In the genomic region with DNA sequence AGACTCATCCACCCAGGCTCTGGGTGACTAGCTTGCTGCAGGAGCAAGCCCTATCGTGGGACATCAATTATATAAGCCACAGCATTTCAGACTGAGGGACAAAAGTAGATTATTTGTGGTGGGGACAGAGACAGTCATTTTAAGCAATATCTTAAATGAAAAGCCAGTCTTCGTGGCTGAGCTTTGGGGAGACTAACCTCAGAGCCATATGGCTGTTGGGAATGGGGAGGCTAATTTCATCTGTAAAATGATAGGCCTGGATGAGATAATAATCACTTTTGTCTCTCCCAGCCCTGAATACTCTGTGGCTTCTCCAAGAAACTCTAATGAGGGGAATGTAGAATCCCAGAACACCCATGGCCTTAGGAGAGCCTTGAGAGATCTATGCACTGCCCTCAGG, we compare ENCODE assay signal across 20 cellular contexts.
"Had no signal": no experiment of that assay in that cellular context is flagged by ENCODE, and none has a peak within 500 bp of the region (broad histone marks: within the 10 kb centered on the region; RNA-seq: fewer than 3 reads in every experiment).

No MANE protein-coding gene starts in this region.

- H3K4me1 ChIP-seq: left lung, lower lobe of right lung, psoas muscle had no signal

- H3K9me3 ChIP-seq: left lung, lower lobe of right lung, neutrophil, psoas muscle had no signal

- DNase-seq: effector CD4-positive, alpha-beta T cell; endodermal cell; erythroblast; foreskin keratinocyte; immature natural killer cell; left lung; lower lobe of right lung; midbrain; naive thymus-derived CD4-positive, alpha-beta T cell; nephron progenitor cell; psoas muscle; retina; stimulated activated CD4-positive, alpha-beta T cell treated with anti-CD3 and anti-CD28 coated beads, Interleukin-2, amount 100 ng/mL, for 24 hours; stimulated activated CD4-positive, alpha-beta T cell treated with anti-CD3 and anti-CD28 coated beads, Interleukin-4, amount 100 ng/mL, for 4 hours; stimulated activated naive B cell treated with anti-CD40 and anti-IgM and Interleukin-4, amounts not matched to agents 10 μg/mL and 1 μg/mL and 100 μg/mL, for 72 hours; trophoblast cell had no signal

- H3K4me3 ChIP-seq: coronary artery, left lung, lower lobe of right lung, psoas muscle, skin epidermis had no signal

- H3K36me3 ChIP-seq: left lung, lower lobe of right lung, neutrophil had no signal

- ATAC-seq: foreskin keratinocyte; left lung; lower lobe of right lung; naive thymus-derived CD4-positive, alpha-beta T cell; psoas muscle; sciatic nerve; stimulated activated naive B cell treated with anti-CD40 and anti-IgM and Interleukin-4, amounts not matched to agents 10 μg/mL and 1 μg/mL and 100 μg/mL, for 72 hours had no signal

- H3K27ac ChIP-seq: coronary artery, foreskin keratinocyte, left lung, lower lobe of right lung, neutrophil, psoas muscle, skin epidermis had no signal

- H3K27me3 ChIP-seq: foreskin keratinocyte, left lung, neutrophil had no signal
